8 cellular contexts compared by ENCODE assay signal in genomic region chrX:140712413-140713173, GRCh38. TPM values are rescaled to one million over a fixed set of nuclear protein-coding genes. Genes with fewer than 3 reads are reported as not detected.
DNase-seq lines count a peak whose midpoint lies in the region; ATAC-seq and TF ChIP-seq lines count a peak whose summit lies in the region.

No MANE protein-coding gene starts in this region.

- in situ Hi-C loops in Caki2 (cut with HindIII; ENCODE audit: low pct_unique_long_range_greater_than_20kb, low sequenced_read_pairs): no loop called here

- TF ChIP-seq CTCF in osteocyte (IDR thresholded peaks at IDR 0.05): no peak

- H3K27ac Mint-ChIP-seq in osteocyte (ENCODE audit: unreplicated experiment): no peak overlapping the region

- peak overlapping the region; percentile 65 for H3K4me3 Mint-ChIP-seq in osteocyte (ENCODE audit: unreplicated experiment)

- H3K9me3 Mint-ChIP-seq in osteocyte (ENCODE audit: unreplicated experiment): no peaks in the 10 kb centered on the region

- ATAC-seq in HG03103 (IDR thresholded peaks at IDR 0.05; ENCODE audit: low read depth, unreplicated experiment) (peak; percentile 72), GM19452 (IDR thresholded peaks at IDR 0.05; ENCODE audit: unreplicated experiment) (no peak), GM21737 (IDR thresholded peaks at IDR 0.05; ENCODE audit: unreplicated experiment) (no peak)

- DNase-seq in Caki2 (ENCODE audit: low read depth) (peak; percentile 37), globus pallidus (ENCODE audit: low spot score) (peak; percentile 75), osteocyte (ENCODE audit: extremely low spot score, unreplicated experiment) (peak; percentile 94), NCI-H524 (lab: John Stamatoyannopoulos, UW) (no peak)
- DNase-seq in activated T-cell treated with anti-CD3 and anti-CD28 coated beads, Interleukin-2, amount 50 U/mL, for 1 hour: peak; percentile 37

- peaks cover 1% of the 10 kb centered on the region for H3K4me1 Mint-ChIP-seq in osteocyte (ENCODE audit: unreplicated experiment)

- H3K36me3 Mint-ChIP-seq in osteocyte (ENCODE audit: unreplicated experiment): no peaks in the 10 kb centered on the region

- H3K27me3 Mint-ChIP-seq in osteocyte (ENCODE audit: unreplicated experiment): peaks cover 20% of the 10 kb centered on the region

RNA-seq across cellular contexts. Expression of gene LINC00632, which starts 3.0 kb away (rescaled TPM):
- total RNA-seq in Caki2 (2014; rRNA removed; shearing (Covaris generic); ENCODE audit: low replicate concordance): 26.1 and 31.3 TPM in 2 replicates
- total RNA-seq in osteocyte: 266 and 291 TPM in 2 replicates

Comparison
In these comparisons a context has a peak if more than half of its experiments do, and no peak if none do; other contexts are left out.
1. DNase-seq: peak in Caki2 (single experiment), activated T-cell treated with anti-CD3 and anti-CD28 coated beads, Interleukin-2, amount 50 U/mL, for 1 hour (single experiment), globus pallidus (single experiment) and osteocyte (single experiment); none in NCI-H524 (0 of 2).